ENCODE assay signal across 26 cellular contexts in genomic region chr16:55439101-55439690, GRCh38. TPM values are rescaled to one million over a fixed set of nuclear protein-coding genes. Genes with fewer than 3 reads are reported as not detected.
A peak's percentile ranks its signal among the peaks of the same experiment; 100 is the strongest.
DNase-seq lines count a peak whose midpoint lies in the region; ATAC-seq and TF ChIP-seq lines count a peak whose summit lies in the region.
"Had no signal": no experiment of that assay in that cellular context is flagged by ENCODE, and none has a peak within 500 bp of the region (broad histone marks: within the 10 kb centered on the region; RNA-seq: fewer than 3 reads in every experiment).

No MANE protein-coding gene starts in this region.

- peak overlapping the region; percentile 45 for H2AFZ ChIP-seq in mammary epithelial cell (ENCODE audit: low read depth, low read length)

- H3K36me3 ChIP-seq in breast epithelium = no peaks in the 10 kb centered on the region
- H3K36me3 ChIP-seq in mammary epithelial cell (ENCODE audit: insufficient read depth, low read length) = no peaks in the 10 kb centered on the region
- no peaks in the 10 kb centered on the region for H3K36me3 ChIP-seq in aorta (ENCODE audit: control insufficient read depth in 1 of 2, insufficient read depth in 2 of 2, low read length in 1 of 2)
- no peaks in the 10 kb centered on the region for H3K36me3 ChIP-seq in tibial nerve
- H3K36me3 ChIP-seq: adrenal gland, BLaER1, uterus had no signal

- CTCF ChIA-PET in MCF 10A (lab: Yijun Ruan, JAX) = interaction anchor here (0.6 to 2.2 kb wide), 4 partner anchors 23 to 509 kb away, joined by 3 to 15 read pairs (median 4); no protein-coding TSS in a partner anchor
- CTCF ChIA-PET in mammary epithelial cell (lab: Charles Lee; ENCODE audit: low non-redundant PET) = no interaction called here

- H3K4me1 ChIP-seq in breast epithelium (peaks cover 0 to 3% of the 10 kb centered on the region in 2 donors), mammary epithelial cell (ENCODE audit: insufficient read depth, low read length) (peaks cover 24% of the 10 kb centered on the region), foreskin keratinocyte (no peaks in the 10 kb centered on the region), aorta (ENCODE audit: control insufficient read depth in 1 of 2, insufficient read depth in 2 of 2, low read length in 2 of 2) (no peaks in the 10 kb centered on the region), tibial nerve (no peaks in the 10 kb centered on the region)
- H3K4me1 ChIP-seq: uterus had no signal

- H3K79me2 ChIP-seq in mammary epithelial cell (ENCODE audit: insufficient read depth, low read length) = no peaks in the 10 kb centered on the region

- TF ChIP-seq EP300 in tibial nerve (IDR thresholded peaks at IDR 0.05) = peak in 1 of 2 donors; percentile 51

- H3K27ac ChIP-seq in breast epithelium = peak overlapping the region in 1 of 2 donors; percentile 72
- peak overlapping the region; percentile 23 for H3K27ac ChIP-seq in mammary epithelial cell (ENCODE audit: insufficient read depth, low read depth, low read length)
- H3K27ac ChIP-seq in foreskin keratinocyte = no peak overlapping the region
- no peak overlapping the region for H3K27ac ChIP-seq in aorta (ENCODE audit: low read depth in 1 of 2, low read length in 2 of 2)
- H3K27ac ChIP-seq in tibial nerve = no peak overlapping the region
- H3K27ac ChIP-seq: adrenal gland, BLaER1, coronary artery, SK-N-MC, uterus had no signal

- in situ Hi-C loops in mammary epithelial cell (cut with MboI; ENCODE audit: low sequenced_read_pairs in 2 of 2) = no loop called here

- WGBS in mammary epithelial cell (ENCODE audit: low coverage, missing lambda C conversion rate) = 20% methylated on average over 6 of the region's 6 CpGs
- WGBS in aorta, 2 donors = 83 to 87% methylated on average over 6 of the region's 6 CpGs
- 72 to 76% methylated on average over 6 of the region's 6 CpGs for WGBS in tibial nerve, 2 donors

- TF ChIP-seq CTCF in MCF 10A (IDR thresholded peaks at IDR 0.05; ENCODE audit: unreplicated experiment) = no peak
- TF ChIP-seq CTCF in breast epithelium (IDR thresholded peaks at IDR 0.05) = no peak
- no peak for TF ChIP-seq CTCF in mammary epithelial cell (conservative IDR thresholded peaks at IDR 0.05 in 1 of 2, IDR thresholded peaks at IDR 0.05 in 1 of 2; ENCODE audit: extremely low read depth in 1 of 2, insufficient read depth in 1 of 2, low read depth in 1 of 2, low read length in 2 of 2)
- no peak for TF ChIP-seq CTCF in foreskin keratinocyte (conservative IDR thresholded peaks at IDR 0.05)
- no peak for TF ChIP-seq CTCF in tibial nerve (IDR thresholded peaks at IDR 0.05)

- H3K9ac ChIP-seq in mammary epithelial cell (ENCODE audit: insufficient read depth, low read length) = no peak overlapping the region
- H3K9ac ChIP-seq: BLaER1 had no signal

- peaks cover 14% of the 10 kb centered on the region for H3K27me3 Mint-ChIP-seq in MCF 10A (ENCODE audit: insufficient read depth, unreplicated experiment)

- no peak overlapping the region for H3K4me3 Mint-ChIP-seq in MCF 10A (ENCODE audit: unreplicated experiment)
- H3K4me3 Mint-ChIP-seq: activated CD4-positive, alpha-beta T cell treated with anti-CD3 and anti-CD28 coated beads for 36 hours; activated T-cell treated with anti-CD3 and anti-CD28 coated beads, Interleukin-2, amount 50 U/mL, for 4 hours; mesothelial cell of epicardium; natural killer cell; stimulated activated memory B cell treated with anti-CD40 and anti-IgM and Interleukin-4, amounts not matched to agents 10 μg/mL and 1 μg/mL and 100 μg/mL, for 72 hours; T-helper 1 cell treated with Interleukin-12 subunit alpha and Interleukin-12 subunit beta and Interleukin-4 antibody, amounts not matched to agents 30 μg/mL and 1 μg/mL, for 36 hours had no signal

- no peaks in the 10 kb centered on the region for H4K20me1 ChIP-seq in mammary epithelial cell (ENCODE audit: insufficient read depth, low read length)
- H4K20me1 ChIP-seq: BLaER1 had no signal

- H3K4me3 ChIP-seq in breast epithelium (no peak overlapping the region), mammary epithelial cell (replicated peaks in 1 of 3; ENCODE audit: insufficient read depth in 1 of 3, low read depth in 2 of 3, low read length in 3 of 3) (no peak overlapping the region), aorta (ENCODE audit: low read length in 2 of 2) (no peak overlapping the region), tibial nerve (no peak overlapping the region)
- H3K4me3 ChIP-seq: adrenal gland, BLaER1, coronary artery, SK-N-MC, uterus had no signal

- POLR2A ChIA-PET in MCF 10A (lab: Yijun Ruan, JAX) = interaction anchor here (0.6 to 2.1 kb wide), 16 partner anchors 8 to 1626 kb away, joined by 3 to 10 read pairs (median 3); partner anchors contain the start of gene IRX5

- TF ChIP-seq POLR2A in breast epithelium (IDR thresholded peaks at IDR 0.05) (no peak), tibial nerve (IDR thresholded peaks at IDR 0.05) (no peak)

- ATAC-seq in foreskin keratinocyte (no peak), aorta (ENCODE audit: low FRiP score) (peak; percentile 42), left lobe of liver (no peak)
- ATAC-seq: activated CD4-positive, alpha-beta T cell treated with anti-CD3 and anti-CD28 coated beads for 36 hours; activated T-cell treated with anti-CD3 and anti-CD28 coated beads, Interleukin-2, amount 50 U/mL, for 4 hours; left cardiac atrium; natural killer cell; stimulated activated memory B cell treated with anti-CD40 and anti-IgM and Interleukin-4, amounts not matched to agents 10 μg/mL and 1 μg/mL and 100 μg/mL, for 72 hours had no signal

- peak overlapping the region; percentile 39 for H3K4me2 ChIP-seq in mammary epithelial cell (ENCODE audit: insufficient read depth, low read depth, low read length)
- H3K4me2 ChIP-seq: BLaER1 had no signal

- H3K9me3 Mint-ChIP-seq in MCF 10A (ENCODE audit: unreplicated experiment) = no peaks in the 10 kb centered on the region
- H3K9me3 Mint-ChIP-seq: activated T-cell treated with anti-CD3 and anti-CD28 coated beads, Interleukin-2, amount 50 U/mL, for 4 hours; mesothelial cell of epicardium; natural killer cell; stimulated activated memory B cell treated with anti-CD40 and anti-IgM and Interleukin-4, amounts not matched to agents 10 μg/mL and 1 μg/mL and 100 μg/mL, for 72 hours; T-helper 1 cell treated with Interleukin-12 subunit alpha and Interleukin-12 subunit beta and Interleukin-4 antibody, amounts not matched to agents 30 μg/mL and 1 μg/mL, for 36 hours had no signal

- intact Hi-C loops in MCF 10A (cut with micrococcal nuclease) (loop anchor here (10.0 kb wide), 1 partner anchor 144 kb away; no protein-coding TSS in a partner anchor), breast epithelium (cut with DNase I; ENCODE audit: low total_unique reads) (no loop called here), mammary epithelial cell (cut with micrococcal nuclease) (no loop called here), aorta (cut with DNase I) (no loop called here)

- H3K27ac Mint-ChIP-seq in MCF 10A (ENCODE audit: low read depth, unreplicated experiment) = no peak overlapping the region
- H3K27ac Mint-ChIP-seq: activated CD4-positive, alpha-beta T cell treated with anti-CD3 and anti-CD28 coated beads for 36 hours; mesothelial cell of epicardium; natural killer cell; stimulated activated memory B cell treated with anti-CD40 and anti-IgM and Interleukin-4, amounts not matched to agents 10 μg/mL and 1 μg/mL and 100 μg/mL, for 72 hours; T-helper 1 cell treated with Interleukin-12 subunit alpha and Interleukin-12 subunit beta and Interleukin-4 antibody, amounts not matched to agents 30 μg/mL and 1 μg/mL, for 36 hours had no signal

- DNase-seq in MCF 10A (ENCODE audit: unreplicated experiment) (peak; percentile 72), breast epithelium (ENCODE audit: low spot score in 2 of 2) (no peak), mammary epithelial cell (peak; percentile 65), foreskin keratinocyte (peak; percentile 30 to 33), aorta (no peak), left lobe of liver (ENCODE audit: low spot score) (no peak), tibial nerve (ENCODE audit: low spot score in 2 of 2) (no peak)
- DNase-seq in stimulated activated CD4-positive, alpha-beta T cell treated with anti-CD3 and anti-CD28 coated beads, Interleukin-15, amount 100 ng/mL, for 24 hours = no peak
- DNase-seq: activated CD4-positive, alpha-beta T cell treated with anti-CD3 and anti-CD28 coated beads for 36 hours; activated naive CD4-positive, alpha-beta T cell; activated T-cell treated with anti-CD3 and anti-CD28 coated beads, Interleukin-2, amount 50 U/mL, for 4 hours; adrenal gland; HCEC 1CT; left cardiac atrium; natural killer cell; NCI-H1436 treated with DMSO at 0.1 percent for 48 hours; NCI-H2171; NCI-H524 treated with DMSO at 0.1 percent for 48 hours; stimulated activated CD4-positive, alpha-beta T cell treated with anti-CD3 and anti-CD28 coated beads, Interleukin-2, amount 100 ng/mL, for 48 hours; uterus had no signal

- H3K27me3 ChIP-seq in breast epithelium = no peaks in the 10 kb centered on the region
- H3K27me3 ChIP-seq in mammary epithelial cell (ENCODE audit: insufficient read depth, low read length) = no peaks in the 10 kb centered on the region
- peaks cover 30% of the 10 kb centered on the region for H3K27me3 ChIP-seq in foreskin keratinocyte
- H3K27me3 ChIP-seq in aorta (ENCODE audit: control insufficient read depth in 1 of 2, insufficient read depth in 2 of 2, low read length in 1 of 2) = peaks cover 0 to 2% of the 10 kb centered on the region in 2 donors
- H3K27me3 ChIP-seq in tibial nerve = no peaks in the 10 kb centered on the region
- H3K27me3 ChIP-seq: adrenal gland, BLaER1, uterus had no signal

- dilution Hi-C loops in mammary epithelial cell (cut with HindIII; ENCODE audit: low sequenced_read_pairs) = no loop called here

- no peaks in the 10 kb centered on the region for H3K9me3 ChIP-seq in breast epithelium
- H3K9me3 ChIP-seq in mammary epithelial cell (replicated peaks; ENCODE audit: insufficient read depth, low read length) = no peaks in the 10 kb centered on the region
- H3K9me3 ChIP-seq in aorta (ENCODE audit: control insufficient read depth, low read length) = no peaks in the 10 kb centered on the region
- H3K9me3 ChIP-seq in tibial nerve = no peaks in the 10 kb centered on the region
- H3K9me3 ChIP-seq: adrenal gland, BLaER1, uterus had no signal

- H3K4me1 Mint-ChIP-seq in MCF 10A (ENCODE audit: insufficient read depth, unreplicated experiment) = peaks cover 29% of the 10 kb centered on the region
- H3K4me1 Mint-ChIP-seq: natural killer cell; stimulated activated memory B cell treated with anti-CD40 and anti-IgM and Interleukin-4, amounts not matched to agents 10 μg/mL and 1 μg/mL and 100 μg/mL, for 72 hours had no signal

- no peaks in the 10 kb centered on the region for H3K36me3 Mint-ChIP-seq in MCF 10A (ENCODE audit: insufficient read depth, unreplicated experiment)
- H3K36me3 Mint-ChIP-seq: mesothelial cell of epicardium; natural killer cell; stimulated activated memory B cell treated with anti-CD40 and anti-IgM and Interleukin-4, amounts not matched to agents 10 μg/mL and 1 μg/mL and 100 μg/mL, for 72 hours had no signal

- BruUV-seq in MCF 10A (replicated peaks; lab: Mats Ljungman, UMichigan) = no TSS peak
- no TSS peak for BruUV-seq in mammary epithelial cell (replicated peaks; lab: Mats Ljungman, UMichigan)

RNA-seq across cellular contexts. Expression of gene MMP2, which starts 39.8 kb away (rescaled TPM):
- total RNA-seq in MCF 10A (2022) (3.3 and 3.7 TPM in 2 replicates), breast epithelium (1,000 to 10,000 TPM in 1 of 3 donors, 100 to 1,000 TPM in 2; 113 to 1,485 (median 459) TPM), mammary epithelial cell (10 to 100 TPM; 18.2 to 68.2 TPM), foreskin keratinocyte (52.9 and 95.7 TPM in 2 replicates), aorta (100 to 1,000 TPM; 261 to 731 TPM), left lobe of liver (5.4 TPM), tibial nerve (100 to 1,000 TPM; 153 to 525 (median 245) TPM)
- polyA plus RNA-seq in mammary epithelial cell (24.9 TPM), foreskin keratinocyte (46.8 and 88.3 TPM in 2 replicates), aorta (100 to 1,000 TPM in 1 of 2 donors, 10 to 100 TPM in 1; 33.2 to 129 TPM)
- 35.5 TPM for polyA minus RNA-seq in mammary epithelial cell
- total RNA-seq: activated CD4-positive, alpha-beta T cell treated with anti-CD3 and anti-CD28 coated beads for 36 hours; natural killer cell had no signal

Comparison
In these comparisons a context has a peak if more than half of its experiments do, and no peak if none do; other contexts are left out.
1. DNase-seq: peak in MCF 10A (single experiment), mammary epithelial cell (single experiment) and foreskin keratinocyte (2 of 2); none in breast epithelium (0 of 2), aorta (0 of 2), stimulated activated CD4-positive, alpha-beta T cell treated with anti-CD3 and anti-CD28 coated beads, Interleukin-15, amount 100 ng/mL, for 24 hours (single experiment), left lobe of liver (single experiment) and tibial nerve (0 of 2).